ENCODE assay signal across 1 cellular context in the genomic region with DNA sequence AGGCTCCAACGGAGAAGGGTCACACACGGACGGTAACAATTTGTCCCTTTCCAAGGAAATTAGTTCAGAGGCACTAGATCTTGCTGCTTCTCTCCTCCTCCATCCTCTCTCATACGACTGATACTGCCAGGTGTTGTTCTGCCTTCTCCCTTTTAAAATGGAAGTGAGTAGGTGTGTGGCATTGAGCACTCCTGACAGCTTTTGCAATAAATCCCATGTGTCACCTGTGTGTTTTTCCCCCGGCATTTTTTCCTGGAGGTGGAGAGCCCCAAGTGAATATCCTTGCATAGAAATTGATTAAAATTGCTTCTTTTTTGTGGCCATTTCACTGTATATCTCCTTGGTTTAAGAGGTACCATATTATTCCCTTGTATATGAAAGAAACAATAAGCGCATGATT.
TF ChIP-seq lines count a peak whose summit lies in the region.

No MANE protein-coding gene starts in this region.

TF ChIP-seq in IMR-90, 13 proteins besides CTCF, POLR2A, EP300 and RAD21:
- TF ChIP-seq CHD1 (IDR thresholded peaks at IDR 0.05; ENCODE audit: low read depth, low read length) (no peak), MAFK (IDR thresholded peaks at IDR 0.05; ENCODE audit: low read depth, low read length) (no peak), SMC3 (IDR thresholded peaks at IDR 0.05; ENCODE audit: low read depth, low read length) (no peak), CEBPB (IDR thresholded peaks at IDR 0.05; ENCODE audit: low read depth, low read length) (no peak), MAZ (IDR thresholded peaks at IDR 0.05; ENCODE audit: borderline replicate concordance, low read depth, low read length) (no peak), FOS (IDR thresholded peaks at IDR 0.05; ENCODE audit: low read depth, low read length) (no peak), USF2 (IDR thresholded peaks at IDR 0.05; ENCODE audit: low read depth, low read length) (no peak), MXI1 (IDR thresholded peaks at IDR 0.05; ENCODE audit: borderline replicate concordance, low read depth, low read length) (no peak), ELK1 (IDR thresholded peaks at IDR 0.05; ENCODE audit: borderline replicate concordance, low read depth, low read length) (no peak), RCOR1 (IDR thresholded peaks at IDR 0.05; ENCODE audit: insufficient replicate concordance, low read length) (no peak), RFX5 (IDR thresholded peaks at IDR 0.05; ENCODE audit: low read depth, low read length) (no peak), NFE2L2 (IDR thresholded peaks at IDR 0.05; ENCODE audit: low read depth, low read length) (no peak), BHLHE40 (IDR thresholded peaks at IDR 0.05; ENCODE audit: low read depth, low read length) (no peak)
